In the genomic region with DNA sequence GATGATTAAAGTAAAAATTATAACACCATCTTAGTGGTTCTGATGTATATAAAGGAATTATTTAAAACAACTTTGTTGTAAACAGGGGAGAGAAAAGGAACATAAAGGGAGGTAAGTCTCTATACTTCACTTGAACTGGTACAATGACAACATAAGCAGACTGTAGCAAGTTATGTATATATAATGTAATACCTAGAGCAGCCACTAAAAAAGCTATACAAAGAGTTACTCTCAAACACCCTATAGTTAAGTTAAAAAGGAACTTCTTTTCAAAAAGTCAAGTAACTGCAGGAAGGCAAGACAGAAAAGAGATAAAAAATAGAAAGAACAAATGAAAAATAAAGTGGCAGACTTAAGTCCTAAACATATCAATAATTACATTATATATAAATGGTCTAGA, we compare ENCODE assay signal across 32 cellular contexts.
"Had no signal": no experiment of that assay in that cellular context is flagged by ENCODE, and none has a peak within 500 bp of the region (broad histone marks: within the 10 kb centered on the region; RNA-seq: fewer than 3 reads in every experiment).

No MANE protein-coding gene starts in this region.

- H3K79me2 ChIP-seq: parathyroid adenoma had no signal

- H3K36me3 Mint-ChIP-seq: neural progenitor cell had no signal

- DNase-seq: activated CD4-positive, alpha-beta memory T cell treated with anti-CD3 and anti-CD28 coated beads, Interleukin-2, amount 10 ng/mL, durations not matched to agents 7 days and 5 days; activated CD4-positive, alpha-beta T cell treated with anti-CD3 and anti-CD28 coated beads for 1 hour; activated CD4-positive, alpha-beta T cell treated with anti-CD3 and anti-CD28 coated beads, Interleukin-2, amount 10 ng/mL, durations not matched to agents 7 days and 5 days; activated CD8-positive, alpha-beta memory T cell treated with anti-CD3 and anti-CD28 coated beads, Interleukin-2, amount 50 U/mL, for 48 hours; activated gamma-delta T cell treated with Interleukin-2 at 50 U/mL for 16 hours; activated naive CD4-positive, alpha-beta T cell treated with anti-CD3 and anti-CD28 coated beads, Interleukin-2, amount 50 U/mL, for 16 hours; activated T-cell treated with anti-CD3 and anti-CD28 coated beads, Interleukin-2, amount 50 U/mL, for 24 hours; amniotic stem cell; brain microvascular endothelial cell; cortex of kidney; effector memory CD8-positive, alpha-beta T cell; head of caudate nucleus; hippocampal formation; left cardiac atrium; left ventricle myocardium superior; mammary epithelial cell; naive thymus-derived CD4-positive, alpha-beta T cell; occipital lobe; psoas muscle; stimulated activated CD4-positive, alpha-beta T cell treated with anti-CD3 and anti-CD28 coated beads, Interleukin-15, amount 100 ng/mL, for 24 hours; stimulated activated CD4-positive, alpha-beta T cell treated with anti-CD3 and anti-CD28 coated beads, Interleukin-2, amount 100 ng/mL, for 24 hours; stimulated activated naive CD4-positive, alpha-beta T cell; tibial artery had no signal

- H3K4me3 ChIP-seq: neural progenitor cell, psoas muscle, suprapubic skin, tibial artery had no signal

- H3K9ac ChIP-seq: neural progenitor cell, parathyroid adenoma had no signal

- H3K4me2 ChIP-seq: neural progenitor cell had no signal

- H3K4me3 Mint-ChIP-seq: activated CD4-positive, alpha-beta memory T cell treated with anti-CD3 and anti-CD28 coated beads, Interleukin-2, amount 10 ng/mL, durations not matched to agents 7 days and 5 days; activated CD4-positive, alpha-beta T cell treated with anti-CD3 and anti-CD28 coated beads, Interleukin-2, amount 10 ng/mL, durations not matched to agents 7 days and 5 days; activated T-cell treated with anti-CD3 and anti-CD28 coated beads, Interleukin-2, amount 50 U/mL, for 24 hours; activated T-helper 17 cell treated with anti-CD3 and anti-CD28 coated beads, Interleukin-2, amount 50 U/mL, for 72 hours; effector memory CD8-positive, alpha-beta T cell; mesothelial cell of epicardium; naive thymus-derived CD4-positive, alpha-beta T cell; neural progenitor cell; WTC11 had no signal

- H3K27me3 ChIP-seq: brain microvascular endothelial cell, neural progenitor cell, suprapubic skin, tibial artery had no signal

- H3K27me3 Mint-ChIP-seq: activated T-cell treated with anti-CD3 and anti-CD28 coated beads, Interleukin-2, amount 50 U/mL, for 24 hours; effector memory CD8-positive, alpha-beta T cell had no signal

- H3K4me1 Mint-ChIP-seq: activated CD4-positive, alpha-beta memory T cell treated with anti-CD3 and anti-CD28 coated beads, Interleukin-2, amount 10 ng/mL, durations not matched to agents 7 days and 5 days; activated CD4-positive, alpha-beta T cell treated with anti-CD3 and anti-CD28 coated beads, Interleukin-2, amount 10 ng/mL, durations not matched to agents 7 days and 5 days; activated T-helper 17 cell treated with anti-CD3 and anti-CD28 coated beads, Interleukin-2, amount 50 U/mL, for 72 hours; mesothelial cell of epicardium; naive thymus-derived CD4-positive, alpha-beta T cell; neural progenitor cell; WTC11 had no signal

- H3K36me3 ChIP-seq: brain microvascular endothelial cell, neural progenitor cell, suprapubic skin, tibial artery had no signal

- H2AFZ ChIP-seq: neural progenitor cell, parathyroid adenoma had no signal

- H3K27ac ChIP-seq: brain microvascular endothelial cell, neural progenitor cell, parathyroid adenoma, psoas muscle, suprapubic skin, tibial artery had no signal

- ATAC-seq: activated T-helper 17 cell treated with anti-CD3 and anti-CD28 coated beads, Interleukin-2, amount 50 U/mL, for 72 hours; effector memory CD8-positive, alpha-beta T cell; left cardiac atrium; left ventricle myocardium superior; naive thymus-derived CD4-positive, alpha-beta T cell; psoas muscle; WTC11 had no signal

- H3K27ac Mint-ChIP-seq: activated CD4-positive, alpha-beta memory T cell treated with anti-CD3 and anti-CD28 coated beads, Interleukin-2, amount 10 ng/mL, durations not matched to agents 7 days and 5 days; activated CD4-positive, alpha-beta T cell treated with anti-CD3 and anti-CD28 coated beads, Interleukin-2, amount 10 ng/mL, durations not matched to agents 7 days and 5 days; activated T-cell treated with anti-CD3 and anti-CD28 coated beads, Interleukin-2, amount 50 U/mL, for 24 hours; activated T-helper 17 cell treated with anti-CD3 and anti-CD28 coated beads, Interleukin-2, amount 50 U/mL, for 72 hours; effector memory CD8-positive, alpha-beta T cell; mesothelial cell of epicardium; naive thymus-derived CD4-positive, alpha-beta T cell; neural progenitor cell; WTC11 had no signal

- FAIRE-seq: astrocyte, endothelial cell of umbilical vein, keratinocyte had no signal

- H3K4me1 ChIP-seq: neural progenitor cell, parathyroid adenoma, psoas muscle, suprapubic skin, tibial artery had no signal
